1 cellular context compared by ENCODE assay signal in the genomic region with DNA sequence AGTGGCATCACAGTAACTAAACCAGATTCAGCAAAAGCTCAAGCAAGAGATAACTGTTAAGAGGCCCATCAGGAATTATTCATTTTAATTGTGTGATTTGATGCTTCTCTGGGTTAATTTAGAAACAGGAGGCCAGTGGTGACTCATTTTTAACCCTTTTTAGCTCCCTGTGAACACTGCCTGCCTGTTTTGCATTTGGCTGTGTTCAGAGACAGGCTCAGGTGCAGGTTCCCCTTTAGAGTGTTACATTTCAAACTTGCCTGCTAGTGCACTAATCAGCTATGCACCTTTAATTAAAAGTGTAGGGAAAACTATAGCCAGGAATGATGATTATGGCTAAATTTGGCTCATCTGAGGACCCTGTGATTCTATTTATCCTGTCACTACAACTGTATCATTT.
TF ChIP-seq lines count a peak whose summit lies in the region.

No MANE protein-coding gene starts in this region.

TF ChIP-seq in GM23338, 12 proteins besides CTCF, POLR2A, EP300 and RAD21 (continued from another document):
- no peak for TF ChIP-seq ZNF462 (CRISPR knock-in tag; IDR thresholded peaks at IDR 0.05)
TF ChIP-seq in GM23338: peak in this region for 0.
